In the genomic region with DNA sequence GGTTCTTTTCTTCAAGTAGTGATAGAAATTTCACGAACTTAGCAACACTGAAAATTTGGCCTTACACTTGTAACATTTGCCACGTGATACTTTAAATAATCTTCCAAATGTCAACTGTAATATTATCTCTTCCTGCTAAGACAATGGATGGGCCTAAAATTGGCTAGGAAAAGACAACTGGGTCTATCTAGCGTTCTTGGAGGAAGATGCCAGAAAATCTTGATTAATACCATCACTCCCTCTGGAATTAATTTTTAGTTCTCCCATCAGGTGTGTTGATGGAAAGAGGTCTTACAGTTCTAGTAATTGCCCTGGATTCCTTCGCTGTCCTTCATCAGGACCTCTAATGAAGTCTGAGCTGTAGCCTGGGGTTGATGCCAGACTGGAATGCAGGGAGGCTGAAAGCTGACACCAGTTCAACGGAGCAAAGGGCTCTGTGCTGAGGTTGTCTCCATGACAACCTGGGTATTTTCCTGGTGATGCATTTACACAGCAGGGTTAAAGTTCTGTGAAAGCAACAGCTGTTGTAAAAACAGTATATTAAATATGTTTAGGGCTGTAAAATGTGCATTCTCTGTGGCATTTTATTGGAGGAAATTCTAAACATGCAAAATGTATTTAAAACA, we compare ENCODE assay signal across 8 cellular contexts.
DNase-seq lines count a peak whose midpoint lies in the region; ATAC-seq lines count a peak whose summit lies in the region.

No MANE protein-coding gene starts in this region.

- DNase-seq in GM03348 (ENCODE audit: low spot score) = peak; percentile 74
- peak; percentile 68 for DNase-seq in NCI-H226
- peak; percentile 51 for DNase-seq in epidermal melanocyte (ENCODE audit: insufficient read length, low spot score)
- DNase-seq in non-pigmented ciliary epithelial cell (ENCODE audit: low read depth) = peak; percentile 81
- no peak for DNase-seq in stimulated activated CD8-positive, alpha-beta memory T cell treated with anti-CD3 and anti-CD28 coated beads, Interleukin-4, amount 100 ng/mL, for 48 hours
- DNase-seq in activated CD4-positive, alpha-beta T cell treated with anti-CD3 and anti-CD28 coated beads for 1 hour = no peak
- no peak for DNase-seq in Right ventricle myocardium superior
- DNase-seq in AML-193 (lab: John Stamatoyannopoulos, UW) = no peak

- intact Hi-C loops in Right ventricle myocardium superior (cut with DNase I) = no loop called here

- no peak for ATAC-seq in Right ventricle myocardium superior (ENCODE audit: poor library complexity)

Comparison
In these comparisons a context has a peak if more than half of its experiments do, and no peak if none do; other contexts are left out.
1. DNase-seq: peak in GM03348 (single experiment), NCI-H226 (single experiment), epidermal melanocyte (single experiment) and non-pigmented ciliary epithelial cell (single experiment); none in stimulated activated CD8-positive, alpha-beta memory T cell treated with anti-CD3 and anti-CD28 coated beads, Interleukin-4, amount 100 ng/mL, for 48 hours (single experiment), activated CD4-positive, alpha-beta T cell treated with anti-CD3 and anti-CD28 coated beads for 1 hour (single experiment), Right ventricle myocardium superior (single experiment) and AML-193 (0 of 2).